ENCODE assay signal across 14 cellular contexts in genomic region chr11:114137054-114137453, GRCh38.
DNase-seq lines count a peak whose midpoint lies in the region; ATAC-seq and TF ChIP-seq lines count a peak whose summit lies in the region.
"Had no signal": no experiment of that assay in that cellular context is flagged by ENCODE, and none has a peak within 500 bp of the region (broad histone marks: within the 10 kb centered on the region; RNA-seq: fewer than 3 reads in every experiment).

No MANE protein-coding gene starts in this region.

- no peak for TF ChIP-seq CTCF in lower lobe of right lung (IDR thresholded peaks at IDR 0.05)

- H3K4me3 Mint-ChIP-seq in activated naive CD4-positive, alpha-beta T cell treated with anti-CD3 and anti-CD28 coated beads, Interleukin-2, amount 10 ng/mL, durations not matched to agents 7 days and 5 days, result no peak overlapping the region
- peak overlapping the region; percentile 75 for H3K4me3 Mint-ChIP-seq in T-helper 17 cell
- H3K4me3 Mint-ChIP-seq: activated B cell treated with CpG ODN at 0.5 μM for 24 hours, type B pancreatic cell had no signal

- H3K4me1 ChIP-seq in lower lobe of right lung (peaks cover 98% of the 10 kb centered on the region), stomach smooth muscle (ENCODE audit: control insufficient read depth, insufficient read depth, low read length) (peaks cover 66% of the 10 kb centered on the region)

- H3K36me3 Mint-ChIP-seq in activated naive CD4-positive, alpha-beta T cell treated with anti-CD3 and anti-CD28 coated beads, Interleukin-2, amount 10 ng/mL, durations not matched to agents 7 days and 5 days, result peaks cover 3% of the 10 kb centered on the region
- H3K36me3 Mint-ChIP-seq in T-helper 17 cell (ENCODE audit: low read depth), result peaks cover 4% of the 10 kb centered on the region
- H3K36me3 Mint-ChIP-seq: type B pancreatic cell had no signal

- H3K27ac Mint-ChIP-seq in activated naive CD4-positive, alpha-beta T cell treated with anti-CD3 and anti-CD28 coated beads, Interleukin-2, amount 10 ng/mL, durations not matched to agents 7 days and 5 days, result peak overlapping the region; percentile 69
- peak overlapping the region; percentile 62 for H3K27ac Mint-ChIP-seq in T-helper 17 cell
- H3K27ac Mint-ChIP-seq: activated B cell treated with CpG ODN at 0.5 μM for 24 hours, type B pancreatic cell had no signal

- H3K4me3 ChIP-seq in lower lobe of right lung, result no peak overlapping the region
- peak overlapping the region in 1 of 2 donors; percentile 29 for H3K4me3 ChIP-seq in stomach smooth muscle (ENCODE audit: low read length in 2 of 2)
- H3K4me3 ChIP-seq: GM23248 had no signal

- ATAC-seq in T-helper 17 cell (no peak), lower lobe of right lung (no peak), GM21360 (IDR thresholded peaks at IDR 0.05; ENCODE audit: unreplicated experiment) (no peak)
- ATAC-seq: sciatic nerve had no signal

- no peak for DNase-seq in activated naive CD4-positive, alpha-beta T cell treated with anti-CD3 and anti-CD28 coated beads, Interleukin-2, amount 10 ng/mL, durations not matched to agents 7 days and 5 days
- DNase-seq in activated naive CD4-positive, alpha-beta T cell treated with anti-CD3 and anti-CD28 coated beads, Interleukin-2, amount 50 U/mL, for 16 hours, result no peak
- DNase-seq in T-helper 17 cell (no peak), lower lobe of right lung (no peak), DMS53 treated with DMSO at 0.1 percent for 48 hours (lab: John Stamatoyannopoulos, UW; ENCODE audit: unreplicated experiment) (no peak)
- no peak for DNase-seq in stimulated activated CD4-positive, alpha-beta T cell treated with anti-CD3 and anti-CD28 coated beads, Interleukin-2, amount 100 ng/mL, for 24 hours
- DNase-seq: activated B cell treated with CpG ODN at 0.5 μM for 24 hours; activated effector memory CD4-positive, alpha-beta T cell treated with Interleukin-2 at 50 U/mL for 16 hours; NCI-H2107 had no signal

- H3K27ac ChIP-seq in lower lobe of right lung (peak overlapping the region; percentile 50), stomach smooth muscle (ENCODE audit: low read length) (peak overlapping the region; percentile 37)
- H3K27ac ChIP-seq: GM23248 had no signal

- H3K36me3 ChIP-seq in lower lobe of right lung (peaks cover 27% of the 10 kb centered on the region), stomach smooth muscle (ENCODE audit: control insufficient read depth in 2 of 2, insufficient read depth in 2 of 2, low read length in 2 of 2) (peaks cover 0 to 8% of the 10 kb centered on the region in 2 donors)

- H3K9ac ChIP-seq in stomach smooth muscle (ENCODE audit: low read length in 2 of 2), result no peak overlapping the region
- H3K9ac ChIP-seq: GM23248 had no signal

- intact Hi-C loops in lower lobe of right lung (cut with DNase I), result no loop called here

- H3K27me3 ChIP-seq in lower lobe of right lung (ENCODE audit: low read depth) (no peaks in the 10 kb centered on the region), stomach smooth muscle (ENCODE audit: control insufficient read depth in 1 of 2, insufficient read depth in 2 of 2, low read length in 2 of 2) (no peaks in the 10 kb centered on the region)

- peaks cover 37% of the 10 kb centered on the region for H3K4me1 Mint-ChIP-seq in activated naive CD4-positive, alpha-beta T cell treated with anti-CD3 and anti-CD28 coated beads, Interleukin-2, amount 10 ng/mL, durations not matched to agents 7 days and 5 days
- H3K4me1 Mint-ChIP-seq in T-helper 17 cell, result peaks cover 36% of the 10 kb centered on the region

- CTCF ChIA-PET in activated naive CD4-positive, alpha-beta T cell treated with anti-CD3 and anti-CD28 coated beads, Interleukin-2, amount 10 ng/mL, durations not matched to agents 7 days and 5 days (lab: Charles Lee), result interaction anchor here (0.8 to 1.2 kb wide), 2 partner anchors 8 to 102 kb away, joined by 3 read pairs; no protein-coding TSS in a partner anchor

- peaks cover 24% of the 10 kb centered on the region for H3K27me3 Mint-ChIP-seq in activated naive CD4-positive, alpha-beta T cell treated with anti-CD3 and anti-CD28 coated beads, Interleukin-2, amount 10 ng/mL, durations not matched to agents 7 days and 5 days
- H3K27me3 Mint-ChIP-seq in T-helper 17 cell, result no peaks in the 10 kb centered on the region

- no peaks in the 10 kb centered on the region for H3K9me3 Mint-ChIP-seq in activated naive CD4-positive, alpha-beta T cell treated with anti-CD3 and anti-CD28 coated beads, Interleukin-2, amount 10 ng/mL, durations not matched to agents 7 days and 5 days
- H3K9me3 Mint-ChIP-seq: activated B cell treated with CpG ODN at 0.5 μM for 24 hours, type B pancreatic cell had no signal

- H3K9me3 ChIP-seq in T-helper 17 cell (ENCODE audit: control insufficient read depth, low read length, poor library complexity, severe bottlenecking) (no peaks in the 10 kb centered on the region), lower lobe of right lung (no peaks in the 10 kb centered on the region), stomach smooth muscle (ENCODE audit: control insufficient read depth in 2 of 2, low read length in 2 of 2) (no peaks in the 10 kb centered on the region)
